ENCODE assay signal across 19 cellular contexts in the genomic region with DNA sequence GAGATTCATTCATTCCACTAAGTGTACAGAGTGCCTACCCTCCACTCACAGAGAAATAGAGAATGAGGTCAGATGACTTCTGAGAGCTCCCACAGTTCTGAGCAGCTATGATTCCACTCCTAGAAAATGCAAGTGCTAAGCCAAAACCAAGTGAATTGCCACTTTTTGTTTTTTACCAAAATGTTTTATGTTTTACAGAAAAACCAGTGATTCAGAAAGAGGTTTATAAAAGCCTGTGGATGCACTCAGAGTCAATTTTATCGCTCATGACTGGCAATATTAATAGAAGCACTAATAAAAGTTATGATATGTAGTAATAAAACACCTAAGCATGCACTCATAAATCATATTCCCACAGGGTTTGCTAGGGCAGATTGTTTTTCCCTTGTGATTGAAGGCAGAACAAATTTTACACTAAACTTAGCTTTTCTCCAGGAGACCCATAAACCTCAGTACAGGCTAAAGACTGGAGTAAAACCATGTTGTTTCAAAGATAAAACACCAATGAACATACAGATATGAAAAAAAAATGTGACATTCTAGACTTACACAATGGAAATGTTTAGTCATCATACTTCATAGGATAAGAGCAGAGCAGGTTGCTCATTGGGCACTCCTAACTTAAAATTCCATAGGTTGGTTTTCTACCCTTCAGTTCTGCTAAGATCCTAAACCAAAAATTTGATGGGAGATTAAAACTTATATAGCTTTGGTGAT.
DNase-seq lines count a peak whose midpoint lies in the region; ATAC-seq and TF ChIP-seq lines count a peak whose summit lies in the region.
"Had no signal": no experiment of that assay in that cellular context is flagged by ENCODE, and none has a peak within 500 bp of the region (broad histone marks: within the 10 kb centered on the region; RNA-seq: fewer than 3 reads in every experiment).

No MANE protein-coding gene starts in this region.

- no peaks in the 10 kb centered on the region for H3K9me2 ChIP-seq in GM23248 (ENCODE audit: insufficient read depth)

- WGBS in GM23248 (ENCODE audit: low coverage in 1 of 2, low lambda C conversion rate in 2 of 2, missing lambda C conversion rate in 2 of 2), 2 experiments: 8 to 15% methylated on average over 1 of the region's 1 CpG

- in situ Hi-C loops in GM23248 (cut with MboI): no loop called here

- H3F3A ChIP-seq in GM23248 (ENCODE audit: insufficient read depth): peaks cover 14% of the 10 kb centered on the region

- H2AFZ ChIP-seq in GM23248: no peak overlapping the region

- TF ChIP-seq CTCF in fibroblast of villous mesenchyme (IDR thresholded peaks at IDR 0.05; ENCODE audit: insufficient read depth, low read depth, low read length): no peak
- TF ChIP-seq CTCF in uterus (IDR thresholded peaks at IDR 0.05): no peak

- no peaks in the 10 kb centered on the region for H4K20me1 ChIP-seq in GM23248 (ENCODE audit: insufficient read depth)

- no peak for TF ChIP-seq POLR2A in uterus (IDR thresholded peaks at IDR 0.05)

- H3K4me3 ChIP-seq in GM23248: no peak overlapping the region
- no peak overlapping the region for H3K4me3 ChIP-seq in fibroblast of villous mesenchyme (ENCODE audit: low read depth, low read length)
- no peak overlapping the region for H3K4me3 ChIP-seq in uterus
- H3K4me3 ChIP-seq: esophagus muscularis mucosa, prostate gland, spleen had no signal

- H3K9ac ChIP-seq in GM23248: peak overlapping the region; percentile 50

- H3K27ac ChIP-seq in GM23248: peak overlapping the region; percentile 84
- H3K27ac ChIP-seq in uterus: peak overlapping the region; percentile 59 to 76
- H3K27ac ChIP-seq: C4-2B, esophagus muscularis mucosa, prostate gland, spleen had no signal

- no peaks in the 10 kb centered on the region for H3K79me2 ChIP-seq in GM23248 (ENCODE audit: insufficient read depth)

- H3K4me1 ChIP-seq in GM23248 (ENCODE audit: insufficient read depth) (peaks cover 15% of the 10 kb centered on the region), uterus (no peaks in the 10 kb centered on the region)
- H3K4me1 ChIP-seq: esophagus muscularis mucosa, prostate gland, spleen had no signal

- ATAC-seq in GM21390 (IDR thresholded peaks at IDR 0.05; ENCODE audit: unreplicated experiment): no peak
- no peak for ATAC-seq in GM19395 (IDR thresholded peaks at IDR 0.05; ENCODE audit: unreplicated experiment)
- ATAC-seq: natural killer cell treated with Interleukin-12 subunit alpha and Interleukin-12 subunit beta and Interleukin-15 and Interleukin-18, amount 100 ng/mL, for 72 hours had no signal

- peak overlapping the region; percentile 58 for H3K4me2 ChIP-seq in GM23248 (ENCODE audit: unreplicated experiment)

- intact Hi-C loops in uterus (cut with DNase I; ENCODE audit: low total_unique reads): no loop called here

- H3K36me3 ChIP-seq in GM23248 (ENCODE audit: low read depth): no peaks in the 10 kb centered on the region
- no peaks in the 10 kb centered on the region for H3K36me3 ChIP-seq in uterus
- H3K36me3 ChIP-seq: esophagus muscularis mucosa, prostate gland had no signal

- H3K9me3 ChIP-seq in GM23248 (ENCODE audit: low read depth) (no peaks in the 10 kb centered on the region), uterus (no peaks in the 10 kb centered on the region)
- H3K9me3 ChIP-seq: esophagus muscularis mucosa, prostate gland, spleen had no signal

- H3K27me3 ChIP-seq in GM23248 (replicated peaks; ENCODE audit: insufficient read depth) (no peaks in the 10 kb centered on the region), uterus (no peaks in the 10 kb centered on the region)
- H3K27me3 ChIP-seq: esophagus muscularis mucosa, spleen had no signal

- DNase-seq in GM23248: peak; percentile 85
- DNase-seq in astrocyte of the hippocampus (ENCODE audit: low read depth, low spot score): peak; percentile 64
- DNase-seq in fibroblast of villous mesenchyme (ENCODE audit: low read depth): peak; percentile 62
- DNase-seq in uterus: no peak
- no peak for DNase-seq in CD1c-positive myeloid dendritic cell (ENCODE audit: extremely low spot score)
- DNase-seq: activated CD8-positive, alpha-beta memory T cell treated with anti-CD3 and anti-CD28 coated beads for 24 hours; DMS 273 treated with DMSO at 0.1 percent for 48 hours; hippocampal formation; kidney; NCI-H187; spleen; stimulated activated CD8-positive, alpha-beta memory T cell treated with anti-CD3 and anti-CD28 coated beads, Interleukin-4, amount 100 ng/mL, for 48 hours; T-helper 2 cell had no signal

Comparison
In these comparisons a context has a peak if more than half of its experiments do, and no peak if none do; other contexts are left out.
1. DNase-seq: peak in GM23248 (single experiment), astrocyte of the hippocampus (single experiment) and fibroblast of villous mesenchyme (single experiment); none in uterus (0 of 2) and CD1c-positive myeloid dendritic cell (single experiment).